7 cellular contexts compared by ENCODE assay signal in genomic region chr12:105341620-105342019, GRCh38. TPM values are rescaled to one million over a fixed set of nuclear protein-coding genes. Genes with fewer than 3 reads are reported as not detected.
DNase-seq lines count a peak whose midpoint lies in the region; ATAC-seq, FAIRE-seq and TF ChIP-seq lines count a peak whose summit lies in the region.
"Not testable (repeated sequence)": the region's sequence is repeated elsewhere in the genome, so short reads cannot be mapped to it uniquely, and the experiment has no call there.

No MANE protein-coding gene starts in this region.

- FAIRE-seq in astrocyte (lab: Jason Lieb, UNC): not testable (repeated sequence)

- H3K4me1 Mint-ChIP-seq in activated T-helper 1 cell treated with anti-CD3 and anti-CD28 coated beads, Interleukin-12 subunit alpha, Interleukin-12 subunit beta, Interleukin-2, Interleukin-4 antibody, amounts not matched to agents 30 ng/mL and 10 ng/mL and 1 ng/mL, durations not matched to agents 14 hours and 24 hours and 36 hours (ENCODE audit: low read depth): peaks cover 22% of the 10 kb centered on the region
- not testable (repeated sequence) for H3K4me1 Mint-ChIP-seq in astrocyte (ENCODE audit: low read depth, unreplicated experiment)
- H3K4me1 Mint-ChIP-seq in immature natural killer cell (peaks cover 52 to 82% of the 10 kb centered on the region in 2 donors), progenitor cell of endocrine pancreas (ENCODE audit: low read depth) (peaks cover 15% of the 10 kb centered on the region)

- H3K4me1 ChIP-seq in ACC112 (ENCODE audit: control insufficient read depth, insufficient read depth, low read length, unreplicated experiment): peaks cover 14% of the 10 kb centered on the region
- H3K4me1 ChIP-seq in Karpas-422 (ENCODE audit: low read length): peaks cover 36% of the 10 kb centered on the region
- H3K4me1 ChIP-seq in astrocyte (ENCODE audit: insufficient read depth, low read length): not testable (repeated sequence)

- H3K27ac ChIP-seq in ACC112 (ENCODE audit: low read depth, low read length): 0 out of 2 replicates have a peak overlapping the region, but pooled peaks have one; percentile 0
- H3K27ac ChIP-seq in Karpas-422 (ENCODE audit: low read length): peak overlapping the region; percentile 77
- not testable (repeated sequence) for H3K27ac ChIP-seq in astrocyte (ENCODE audit: low read depth, low read length)

- peak overlapping the region; percentile 18 for H3K27ac Mint-ChIP-seq in activated T-helper 1 cell treated with anti-CD3 and anti-CD28 coated beads, Interleukin-12 subunit alpha, Interleukin-12 subunit beta, Interleukin-2, Interleukin-4 antibody, amounts not matched to agents 30 ng/mL and 10 ng/mL and 1 ng/mL, durations not matched to agents 14 hours and 24 hours and 36 hours
- H3K27ac Mint-ChIP-seq in astrocyte (ENCODE audit: unreplicated experiment): not testable (repeated sequence)
- peak overlapping the region in 5 of 6 donors; percentile 20 to 61 (median 56) for H3K27ac Mint-ChIP-seq in immature natural killer cell
- H3K27ac Mint-ChIP-seq in progenitor cell of endocrine pancreas: peak overlapping the region; percentile 56

- not testable (repeated sequence) for H3K4me3 Mint-ChIP-seq in activated T-helper 1 cell treated with anti-CD3 and anti-CD28 coated beads, Interleukin-12 subunit alpha, Interleukin-12 subunit beta, Interleukin-2, Interleukin-4 antibody, amounts not matched to agents 30 ng/mL and 10 ng/mL and 1 ng/mL, durations not matched to agents 14 hours and 24 hours and 36 hours; astrocyte (ENCODE audit: unreplicated experiment); immature natural killer cell; progenitor cell of endocrine pancreas (ENCODE audit: low read depth)

- not testable (repeated sequence) for H3K4me3 ChIP-seq in ACC112 (ENCODE audit: low read depth, low read length); Karpas-422 (ENCODE audit: low read length); astrocyte (ENCODE audit: insufficient read depth, low read depth, low read length)

- intact Hi-C loops in activated T-helper 1 cell treated with anti-CD3 and anti-CD28 coated beads, Interleukin-12 subunit alpha, Interleukin-12 subunit beta, Interleukin-2, Interleukin-4 antibody, amounts not matched to agents 30 ng/mL and 10 ng/mL and 1 ng/mL, durations not matched to agents 14 hours and 24 hours and 36 hours (cut with micrococcal nuclease): not testable (repeated sequence)

- not testable (repeated sequence) for H3K9me2 ChIP-seq in Karpas-422 (replicated peaks; ENCODE audit: insufficient read depth, low read length)

- H3K27me3 ChIP-seq in ACC112 (ENCODE audit: insufficient read depth, low read length); Karpas-422 (ENCODE audit: low read length); astrocyte (ENCODE audit: insufficient read depth, low read length): not testable (repeated sequence)

- not testable (repeated sequence) for H3K36me3 ChIP-seq in ACC112 (ENCODE audit: insufficient read depth, low read length); astrocyte (ENCODE audit: insufficient read depth, low read length)
- peaks cover 32% of the 10 kb centered on the region for H3K36me3 ChIP-seq in Karpas-422 (ENCODE audit: insufficient read depth, low read length)

- peaks cover 11% of the 10 kb centered on the region for H3K9me3 ChIP-seq in Karpas-422 (ENCODE audit: low read length)
- H3K9me3 ChIP-seq in astrocyte (ENCODE audit: insufficient read depth, low read depth, low read length): not testable (repeated sequence)

- not testable (repeated sequence) for H4K20me1 ChIP-seq in Karpas-422 (ENCODE audit: insufficient read depth, low read depth, low read length)
- peaks cover 50% of the 10 kb centered on the region for H4K20me1 ChIP-seq in astrocyte (ENCODE audit: insufficient read depth, low read length)

- not testable (repeated sequence) for H3K4me2 ChIP-seq in Karpas-422 (ENCODE audit: low read depth, low read length, poor library complexity, severe bottlenecking)
- H3K4me2 ChIP-seq in astrocyte (ENCODE audit: low read length): peak overlapping the region; percentile 21

- peaks cover 43% of the 10 kb centered on the region for H3K36me3 Mint-ChIP-seq in activated T-helper 1 cell treated with anti-CD3 and anti-CD28 coated beads, Interleukin-12 subunit alpha, Interleukin-12 subunit beta, Interleukin-2, Interleukin-4 antibody, amounts not matched to agents 30 ng/mL and 10 ng/mL and 1 ng/mL, durations not matched to agents 14 hours and 24 hours and 36 hours (ENCODE audit: low read depth)
- peaks cover 24% of the 10 kb centered on the region for H3K36me3 Mint-ChIP-seq in astrocyte (ENCODE audit: low read depth, unreplicated experiment)
- peaks cover 14 to 21% (median 19%) of the 10 kb centered on the region in 3 donors for H3K36me3 Mint-ChIP-seq in immature natural killer cell
- peaks cover 42% of the 10 kb centered on the region for H3K36me3 Mint-ChIP-seq in progenitor cell of endocrine pancreas (ENCODE audit: insufficient read depth)

- H3K9me3 Mint-ChIP-seq in activated T-helper 1 cell treated with anti-CD3 and anti-CD28 coated beads, Interleukin-12 subunit alpha, Interleukin-12 subunit beta, Interleukin-2, Interleukin-4 antibody, amounts not matched to agents 30 ng/mL and 10 ng/mL and 1 ng/mL, durations not matched to agents 14 hours and 24 hours and 36 hours: peaks cover 24% of the 10 kb centered on the region
- not testable (repeated sequence) for H3K9me3 Mint-ChIP-seq in astrocyte (ENCODE audit: unreplicated experiment); immature natural killer cell; progenitor cell of endocrine pancreas (ENCODE audit: low read depth)

- DNase-seq in Karpas-422: peak; percentile 73
- not testable (repeated sequence) for DNase-seq in activated T-helper 1 cell treated with anti-CD3 and anti-CD28 coated beads, Interleukin-12 subunit alpha, Interleukin-12 subunit beta, Interleukin-2, Interleukin-4 antibody, amounts not matched to agents 30 ng/mL and 10 ng/mL and 1 ng/mL, durations not matched to agents 14 hours and 24 hours and 36 hours (ENCODE audit: low spot score); astrocyte (ENCODE audit: low read depth); immature natural killer cell; progenitor cell of endocrine pancreas (ENCODE audit: low spot score, unreplicated experiment)

- not testable (repeated sequence) for H2AFZ ChIP-seq in ACC112 (ENCODE audit: low read length, unreplicated experiment); Karpas-422 (ENCODE audit: low read length); astrocyte (ENCODE audit: low read depth, low read length)

- not testable (repeated sequence) for H3K9ac ChIP-seq in Karpas-422 (ENCODE audit: low read length); astrocyte (ENCODE audit: low read length)

- peak; percentile 33 to 38 for ATAC-seq in activated CD4-positive, CD25-positive, alpha-beta regulatory T cell treated with anti-CD3 and anti-CD28 coated beads, Interleukin-2, amount 50 U/mL, for 24 hours

- not testable (repeated sequence) for H3K27me3 Mint-ChIP-seq in activated T-helper 1 cell treated with anti-CD3 and anti-CD28 coated beads, Interleukin-12 subunit alpha, Interleukin-12 subunit beta, Interleukin-2, Interleukin-4 antibody, amounts not matched to agents 30 ng/mL and 10 ng/mL and 1 ng/mL, durations not matched to agents 14 hours and 24 hours and 36 hours (ENCODE audit: insufficient read depth); astrocyte (ENCODE audit: low read depth, unreplicated experiment); immature natural killer cell (ENCODE audit: low read depth in 3 of 3); progenitor cell of endocrine pancreas

- H3K79me2 ChIP-seq in ACC112 (ENCODE audit: control insufficient read depth, insufficient read depth, low read length, unreplicated experiment) (peaks cover 63% of the 10 kb centered on the region), Karpas-422 (ENCODE audit: low read length) (peaks cover 99% of the 10 kb centered on the region), astrocyte (ENCODE audit: insufficient read depth, low read length) (peaks cover 97% of the 10 kb centered on the region)

- TF ChIP-seq CTCF in astrocyte (IDR thresholded peaks at IDR 0.05; ENCODE audit: insufficient read depth, low read depth, low read length); progenitor cell of endocrine pancreas (IDR thresholded peaks at IDR 0.05; ENCODE audit: unreplicated experiment): not testable (repeated sequence)

RNA-seq across cellular contexts. Expression of gene C12orf75, which starts 11.1 kb away (rescaled TPM):
- 149 and 291 TPM in 2 replicates for total RNA-seq in Karpas-422 (2014; rRNA removed; shearing (Covaris generic); ENCODE audit: low replicate concordance)
- 87.8 and 93.4 TPM in 2 replicates for total RNA-seq in activated T-helper 1 cell treated with anti-CD3 and anti-CD28 coated beads, Interleukin-12 subunit alpha, Interleukin-12 subunit beta, Interleukin-2, Interleukin-4 antibody, amounts not matched to agents 30 ng/mL and 10 ng/mL and 1 ng/mL, durations not matched to agents 14 hours and 24 hours and 36 hours
- 130 and 163 TPM in 2 replicates for total RNA-seq in astrocyte
- 100 to 1,000 TPM; 256 to 395 (median 277) TPM for polyA plus RNA-seq in immature natural killer cell
- 228 and 231 TPM in 2 replicates for total RNA-seq in progenitor cell of endocrine pancreas
